27 cellular contexts compared by ENCODE assay signal in the genomic region with DNA sequence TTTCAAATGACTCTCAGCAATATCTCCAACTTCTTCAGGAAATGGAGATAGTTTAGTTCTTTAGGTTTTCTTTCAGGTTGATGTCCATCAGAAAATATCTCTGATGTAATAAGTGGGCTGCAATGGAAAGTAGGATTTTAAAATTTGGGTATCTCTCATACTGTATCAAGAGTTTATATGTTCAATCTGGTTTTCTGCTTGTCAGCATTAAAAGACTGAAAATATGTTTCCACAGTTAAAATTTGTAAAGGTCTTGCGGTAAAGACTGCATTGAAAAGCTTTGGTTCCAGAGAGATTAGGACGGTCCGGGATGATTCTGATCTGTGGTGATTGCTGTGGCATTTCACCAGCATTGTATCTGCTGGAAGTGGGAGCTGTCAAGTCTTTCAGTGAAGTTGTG.
A peak's percentile ranks its signal among the peaks of the same experiment; 100 is the strongest.
DNase-seq lines count a peak whose midpoint lies in the region; ATAC-seq, FAIRE-seq and TF ChIP-seq lines count a peak whose summit lies in the region.
"Had no signal": no experiment of that assay in that cellular context is flagged by ENCODE, and none has a peak within 500 bp of the region (broad histone marks: within the 10 kb centered on the region; RNA-seq: fewer than 3 reads in every experiment).

No MANE protein-coding gene starts in this region.

- WGBS in HepG2 (ENCODE audit: low lambda C conversion rate) = 94% methylated on average over 3 of the region's 3 CpGs
- 84% methylated on average over 3 of the region's 3 CpGs for WGBS in right lobe of liver (ENCODE audit: insufficient coverage, low coverage, low lambda C conversion rate, missing lambda C conversion rate)

- H3K27ac Mint-ChIP-seq in brain = peak overlapping the region in 3 of 5 experiments; percentile 56 to 85 (median 59)
- no peak overlapping the region for H3K27ac Mint-ChIP-seq in T-helper 2 cell treated with Interferon-gamma antibody and Interleukin-4, amounts not matched to agents 5 μg/mL and 100 μg/mL, for 36 hours
- H3K27ac Mint-ChIP-seq: CD14-positive monocyte; CD4-positive, alpha-beta memory T cell; CD4-positive, CD25-positive, alpha-beta regulatory T cell; CD8-positive, alpha-beta memory T cell had no signal

- intact Hi-C loops in HepG2 (cut with micrococcal nuclease; ENCODE audit: unreplicated experiment) (no loop called here), right lobe of liver (cut with DNase I) (no loop called here), posterior vena cava (cut with DNase I) (loop anchor here in 1 of 2 donors (1.0 kb wide), 1 partner anchor 15 kb away; no protein-coding TSS in a partner anchor)

- peaks cover 0 to 4% (median 0%) of the 10 kb centered on the region in 5 experiments for H3K9me3 Mint-ChIP-seq in brain
- H3K9me3 Mint-ChIP-seq in T-helper 2 cell treated with Interferon-gamma antibody and Interleukin-4, amounts not matched to agents 5 μg/mL and 100 μg/mL, for 36 hours = no peaks in the 10 kb centered on the region

- no peaks in the 10 kb centered on the region for H3K27me3 Mint-ChIP-seq in brain
- H3K27me3 Mint-ChIP-seq in T-helper 2 cell treated with Interferon-gamma antibody and Interleukin-4, amounts not matched to agents 5 μg/mL and 100 μg/mL, for 36 hours (ENCODE audit: low read depth) = no peaks in the 10 kb centered on the region
- H3K27me3 Mint-ChIP-seq: CD4-positive, alpha-beta memory T cell; CD4-positive, CD25-positive, alpha-beta regulatory T cell; CD8-positive, alpha-beta memory T cell had no signal

- H3K4me1 ChIP-seq in HepG2 (ENCODE audit: insufficient read depth, low read length) = no peaks in the 10 kb centered on the region
- peaks cover 0 to 28% (median 14%) of the 10 kb centered on the region in 4 donors for H3K4me1 ChIP-seq in right lobe of liver
- H3K4me1 ChIP-seq: BE2C, BLaER1 had no signal

- no peak overlapping the region for H3K9ac ChIP-seq in HepG2 (ENCODE audit: insufficient read depth, low read depth, low read length)
- H3K9ac ChIP-seq: BLaER1 had no signal

- H3K79me2 ChIP-seq in HepG2 (ENCODE audit: insufficient read depth, low read length) = no peaks in the 10 kb centered on the region

- no peak for TF ChIP-seq CTCF in HepG2 (CRISPR knock-in tag; IDR thresholded peaks at IDR 0.05)
- TF ChIP-seq CTCF in right lobe of liver (IDR thresholded peaks at IDR 0.05) = no peak
- TF ChIP-seq CTCF in brain (conservative IDR thresholded peaks at IDR 0.05) = no peak

- H3K36me3 Mint-ChIP-seq in brain = no peaks in the 10 kb centered on the region
- no peaks in the 10 kb centered on the region for H3K36me3 Mint-ChIP-seq in T-helper 2 cell treated with Interferon-gamma antibody and Interleukin-4, amounts not matched to agents 5 μg/mL and 100 μg/mL, for 36 hours (ENCODE audit: low read depth)
- H3K36me3 Mint-ChIP-seq: CD14-positive monocyte; CD4-positive, alpha-beta memory T cell; CD4-positive, CD25-positive, alpha-beta regulatory T cell; CD8-positive, alpha-beta memory T cell had no signal

- no peak for TF ChIP-seq POLR2A in HepG2 (IDR thresholded peaks at IDR 0.05; ENCODE audit: insufficient read depth in 1 of 2, low read depth in 2 of 2, low read length in 2 of 2)
- no peak for TF ChIP-seq POLR2A in right lobe of liver (IDR thresholded peaks at IDR 0.05)

- H3K36me3 ChIP-seq in HepG2 (replicated peaks in 1 of 2; ENCODE audit: control insufficient read depth in 1 of 2, insufficient read depth in 2 of 2, low read length in 2 of 2) = no peaks in the 10 kb centered on the region
- no peaks in the 10 kb centered on the region for H3K36me3 ChIP-seq in right lobe of liver
- H3K36me3 ChIP-seq: BE2C, BLaER1 had no signal

- peaks cover 89% of the 10 kb centered on the region for H3K4me1 Mint-ChIP-seq in brain
- no peaks in the 10 kb centered on the region for H3K4me1 Mint-ChIP-seq in T-helper 2 cell treated with Interferon-gamma antibody and Interleukin-4, amounts not matched to agents 5 μg/mL and 100 μg/mL, for 36 hours (ENCODE audit: low read depth)
- H3K4me1 Mint-ChIP-seq: CD14-positive monocyte; CD4-positive, alpha-beta memory T cell; CD4-positive, CD25-positive, alpha-beta regulatory T cell; CD8-positive, alpha-beta memory T cell had no signal

- POLR2A ChIA-PET in HepG2 (lab: Yijun Ruan, JAX) = no interaction called here

- no peak for TF ChIP-seq RAD21 in HepG2 (CRISPR knock-in tag; IDR thresholded peaks at IDR 0.05)

- H3K27me3 ChIP-seq in HepG2 (ENCODE audit: control insufficient read depth in 1 of 2, insufficient read depth in 2 of 2, low read length in 2 of 2) (no peaks in the 10 kb centered on the region), right lobe of liver (no peaks in the 10 kb centered on the region)
- H3K27me3 ChIP-seq: BE2C, BLaER1 had no signal

- H3K4me3 Mint-ChIP-seq in brain = no peak overlapping the region
- H3K4me3 Mint-ChIP-seq in T-helper 2 cell treated with Interferon-gamma antibody and Interleukin-4, amounts not matched to agents 5 μg/mL and 100 μg/mL, for 36 hours = no peak overlapping the region
- H3K4me3 Mint-ChIP-seq: CD14-positive monocyte; CD4-positive, alpha-beta memory T cell; CD4-positive, CD25-positive, alpha-beta regulatory T cell; CD8-positive, alpha-beta memory T cell had no signal

- H2AFZ ChIP-seq in HepG2 (ENCODE audit: low read length) = no peak overlapping the region

- H3K4me2 ChIP-seq in HepG2 (ENCODE audit: low read depth, low read length) = no peak overlapping the region
- H3K4me2 ChIP-seq: BLaER1 had no signal

- DNase-seq in HepG2 (ENCODE audit: low spot score) (no peak), right lobe of liver (no peak), OCI-M1 (lab: John Stamatoyannopoulos, UW) (peak; percentile 7), posterior vena cava (ENCODE audit: low spot score) (no peak)
- no peak for DNase-seq in T-helper 2 cell treated with Interferon-gamma antibody and Interleukin-4, amounts not matched to agents 5 μg/mL and 100 μg/mL, for 36 hours (ENCODE audit: low spot score)
- DNase-seq: ACHN; BE2C; C1 segment of cervical spinal cord; CD4-positive, alpha-beta memory T cell; CD4-positive, CD25-positive, alpha-beta regulatory T cell; CD8-positive, alpha-beta memory T cell; COR-L47; DMS 273 treated with DMSO at 0.1 percent for 48 hours; DMS153; DMS53; DMS79; DND-41; EL; GDM1 had no signal

- CTCF ChIA-PET in HepG2 (lab: Yijun Ruan, JAX; ENCODE audit: low intra/inter-chr PET ratio, low total read pairs) = no interaction called here

- H3K9me3 ChIP-seq in HepG2 (ENCODE audit: low read length) (no peaks in the 10 kb centered on the region), right lobe of liver (no peaks in the 10 kb centered on the region)
- H3K9me3 ChIP-seq: BE2C, BLaER1 had no signal

- H4K20me1 ChIP-seq in HepG2 (ENCODE audit: insufficient read depth, low read length) = no peaks in the 10 kb centered on the region
- H4K20me1 ChIP-seq: BLaER1 had no signal

- in situ Hi-C loops in HepG2 (cut with HindIII; ENCODE audit: extremely low pct_ligation_motif_present, low pct_unique_long_range_greater_than_20kb) = no loop called here

- no peak for TF ChIP-seq EP300 in HepG2 (IDR thresholded peaks at IDR 0.05; ENCODE audit: low read depth in 2 of 2, low read length in 2 of 2)
- TF ChIP-seq EP300 in HepG2 (CRISPR knock-in tag; IDR thresholded peaks at IDR 0.05; ENCODE audit: borderline replicate concordance) = no peak

- H3K4me3 ChIP-seq in HepG2 (replicated peaks in 1 of 3; ENCODE audit: insufficient read depth in 1 of 3, low read depth in 2 of 3, low read length in 3 of 3) (no peak overlapping the region), right lobe of liver (no peak overlapping the region)
- H3K4me3 ChIP-seq: BLaER1, GM12878 had no signal

- FAIRE-seq in HepG2 (lab: Jason Lieb, UNC) = no peak
- FAIRE-seq: GM12878, GM12892, GM18507 had no signal

- no peak for ATAC-seq in HepG2
- no peak for ATAC-seq in right lobe of liver
- no peak for ATAC-seq in GM21526 (IDR thresholded peaks at IDR 0.05; ENCODE audit: low FRiP score, unreplicated experiment)
- ATAC-seq: GM12878 had no signal

- no TSS peak for BruUV-seq in HepG2 (replicated peaks; lab: Mats Ljungman, UMichigan)

- H3K27ac ChIP-seq in HepG2 (ENCODE audit: extremely low read length, insufficient read depth, low read length) = no peak overlapping the region
- H3K27ac ChIP-seq in right lobe of liver = no peak overlapping the region
- H3K27ac ChIP-seq: 22Rv1, BLaER1 had no signal

TF ChIP-seq in HepG2, 621 proteins besides CTCF, POLR2A, EP300 and RAD21:
- TF ChIP-seq MAFK (conservative IDR thresholded peaks at IDR 0.05 in 1 of 2, IDR thresholded peaks at IDR 0.05 in 1 of 2; ENCODE audit: low read length in 2 of 2) = peak; percentile 68 to 74
- TF ChIP-seq ZNF235 (CRISPR knock-in tag; IDR thresholded peaks at IDR 0.05; ENCODE audit: borderline replicate concordance) = no peak
- TF ChIP-seq MAFF (IDR thresholded peaks at IDR 0.05; ENCODE audit: low read depth, low read length) = peak; percentile 62; the same call in 1 of the 2 replicates
